ENCODE assay signal across 30 cellular contexts in genomic region chr19:13639342-13639929, GRCh38.
"Had no signal": no experiment of that assay in that cellular context is flagged by ENCODE, and none has a peak within 500 bp of the region (broad histone marks: within the 10 kb centered on the region; RNA-seq: fewer than 3 reads in every experiment).

No MANE protein-coding gene starts in this region.

- H3K36me3 Mint-ChIP-seq: activated naive CD8-positive, alpha-beta T cell treated with anti-CD3 and anti-CD28 coated beads, Interleukin-2, amount 10 ng/mL, durations not matched to agents 7 days and 5 days had no signal

- ATAC-seq: activated naive CD4-positive, alpha-beta T cell treated with anti-CD3 and anti-CD28 coated beads, Interleukin-2, amount 50 U/mL, for 72 hours; activated T-cell treated with anti-CD3 and anti-CD28 coated beads, Interleukin-2, amount 50 U/mL, for 72 hours; esophagus mucosa; foreskin keratinocyte; gastrocnemius medialis; heart left ventricle; T-helper 17 cell had no signal

- H3K4me1 ChIP-seq: foreskin keratinocyte, gastrocnemius medialis, heart left ventricle had no signal

- H3K36me3 ChIP-seq: brain microvascular endothelial cell, gastrocnemius medialis, heart left ventricle, WERI-Rb-1 had no signal

- H3K27ac Mint-ChIP-seq: activated CD4-positive, alpha-beta memory T cell treated with anti-CD3 and anti-CD28 coated beads, Interleukin-2, amount 10 ng/mL, durations not matched to agents 7 days and 5 days; activated CD4-positive, alpha-beta T cell treated with anti-CD3 and anti-CD28 coated beads, Interleukin-2, amount 10 ng/mL, durations not matched to agents 7 days and 5 days; activated naive CD4-positive, alpha-beta T cell treated with anti-CD3 and anti-CD28 coated beads for 36 hours; activated naive CD4-positive, alpha-beta T cell treated with anti-CD3 and anti-CD28 coated beads, Interleukin-2, amount 50 U/mL, for 72 hours; activated naive CD8-positive, alpha-beta T cell treated with anti-CD3 and anti-CD28 coated beads, Interleukin-2, amount 10 ng/mL, durations not matched to agents 7 days and 5 days; activated T-cell treated with anti-CD3 and anti-CD28 coated beads, Interleukin-2, amount 50 U/mL, for 24 hours; activated T-cell treated with anti-CD3 and anti-CD28 coated beads, Interleukin-2, amount 50 U/mL, for 72 hours; T-helper 17 cell; T-helper 2 cell treated with Interferon-gamma antibody and Interleukin-4, amounts not matched to agents 5 μg/mL and 100 μg/mL, for 36 hours had no signal

- H3K27me3 Mint-ChIP-seq: activated CD4-positive, alpha-beta T cell treated with anti-CD3 and anti-CD28 coated beads, Interleukin-2, amount 10 ng/mL, durations not matched to agents 7 days and 5 days had no signal

- H3K9me3 Mint-ChIP-seq: activated CD4-positive, alpha-beta memory T cell treated with anti-CD3 and anti-CD28 coated beads, Interleukin-2, amount 10 ng/mL, durations not matched to agents 7 days and 5 days; activated CD4-positive, alpha-beta T cell treated with anti-CD3 and anti-CD28 coated beads, Interleukin-2, amount 10 ng/mL, durations not matched to agents 7 days and 5 days; activated naive CD4-positive, alpha-beta T cell treated with anti-CD3 and anti-CD28 coated beads for 36 hours; activated T-cell treated with anti-CD3 and anti-CD28 coated beads, Interleukin-2, amount 50 U/mL, for 24 hours had no signal

- H3K4me3 Mint-ChIP-seq: activated CD4-positive, alpha-beta memory T cell treated with anti-CD3 and anti-CD28 coated beads, Interleukin-2, amount 10 ng/mL, durations not matched to agents 7 days and 5 days; activated CD4-positive, alpha-beta T cell treated with anti-CD3 and anti-CD28 coated beads, Interleukin-2, amount 10 ng/mL, durations not matched to agents 7 days and 5 days; activated naive CD4-positive, alpha-beta T cell treated with anti-CD3 and anti-CD28 coated beads for 36 hours; activated naive CD8-positive, alpha-beta T cell treated with anti-CD3 and anti-CD28 coated beads, Interleukin-2, amount 10 ng/mL, durations not matched to agents 7 days and 5 days; activated T-cell treated with anti-CD3 and anti-CD28 coated beads, Interleukin-2, amount 50 U/mL, for 24 hours; activated T-cell treated with anti-CD3 and anti-CD28 coated beads, Interleukin-2, amount 50 U/mL, for 72 hours; T-helper 17 cell; T-helper 2 cell treated with Interferon-gamma antibody and Interleukin-4, amounts not matched to agents 5 μg/mL and 100 μg/mL, for 36 hours had no signal

- H3K27ac ChIP-seq: brain microvascular endothelial cell, foreskin keratinocyte, gastrocnemius medialis, heart left ventricle, WERI-Rb-1 had no signal

- H3K4me1 Mint-ChIP-seq: activated CD4-positive, alpha-beta memory T cell treated with anti-CD3 and anti-CD28 coated beads, Interleukin-2, amount 10 ng/mL, durations not matched to agents 7 days and 5 days; activated CD4-positive, alpha-beta T cell treated with anti-CD3 and anti-CD28 coated beads, Interleukin-2, amount 10 ng/mL, durations not matched to agents 7 days and 5 days; T-helper 17 cell had no signal

- DNase-seq: activated CD4-positive, alpha-beta memory T cell treated with anti-CD3 and anti-CD28 coated beads, Interleukin-2, amount 10 ng/mL, durations not matched to agents 7 days and 5 days; activated CD4-positive, alpha-beta T cell treated with anti-CD3 and anti-CD28 coated beads for 1 hour; activated CD4-positive, alpha-beta T cell treated with anti-CD3 and anti-CD28 coated beads for 4 hours; activated CD4-positive, alpha-beta T cell treated with anti-CD3 and anti-CD28 coated beads, Interleukin-2, amount 10 ng/mL, durations not matched to agents 7 days and 5 days; activated CD4-positive, alpha-beta T cell treated with anti-CD3 and anti-CD28 coated beads, Interleukin-2, amount 50 U/mL, for 4 hours; activated CD4-positive, CD25-positive, alpha-beta regulatory T cell; activated CD8-positive, alpha-beta memory T cell treated with anti-CD3 and anti-CD28 coated beads, Interleukin-2, amount 50 U/mL, for 48 hours; activated naive CD4-positive, alpha-beta T cell treated with anti-CD3 and anti-CD28 coated beads for 36 hours; activated naive CD8-positive, alpha-beta T cell treated with anti-CD3 and anti-CD28 coated beads, Interleukin-2, amount 10 ng/mL, durations not matched to agents 7 days and 5 days; activated T-cell treated with anti-CD3 and anti-CD28 coated beads for 4 hours; activated T-cell treated with anti-CD3 and anti-CD28 coated beads, Interleukin-2, amount 50 U/mL, for 24 hours; activated T-cell treated with anti-CD3 and anti-CD28 coated beads, Interleukin-2, amount 50 U/mL, for 72 hours; amniotic stem cell; anterior cingulate cortex; brain microvascular endothelial cell; caudate nucleus; cortex of kidney; dermis blood vessel endothelial cell; effector CD8-positive, alpha-beta T cell; foreskin keratinocyte; gastrocnemius medialis; glutamatergic neuron; heart left ventricle; T-helper 1 cell; T-helper 17 cell; T1000; WERI-Rb-1 had no signal

- H3K27me3 ChIP-seq: brain microvascular endothelial cell, gastrocnemius medialis had no signal

- H3K9me3 ChIP-seq: gastrocnemius medialis, heart left ventricle had no signal

- H3K4me3 ChIP-seq: gastrocnemius medialis, heart left ventricle had no signal
